1 cellular context compared by ENCODE assay signal in genomic region chr10:101110856-101111523, GRCh38.
TF ChIP-seq lines count a peak whose summit lies in the region.

No MANE protein-coding gene starts in this region.

TF ChIP-seq in HCT116, 20 proteins besides CTCF, POLR2A, EP300 and RAD21 (continued from another document):
- no peak for TF ChIP-seq REST (IDR thresholded peaks at IDR 0.05; ENCODE audit: low read depth)
- TF ChIP-seq ATF3 (IDR thresholded peaks at IDR 0.05): no peak
- no peak for TF ChIP-seq FOSL1 (IDR thresholded peaks at IDR 0.05; ENCODE audit: low read depth)
- no peak for TF ChIP-seq EZH2 (IDR thresholded peaks at IDR 0.05)
- peak; percentile 43; the same call in 1 of the 2 replicates for TF ChIP-seq SP1 (IDR thresholded peaks at IDR 0.05; ENCODE audit: low read depth)
